8 cellular contexts compared by ENCODE assay signal in the genomic region with DNA sequence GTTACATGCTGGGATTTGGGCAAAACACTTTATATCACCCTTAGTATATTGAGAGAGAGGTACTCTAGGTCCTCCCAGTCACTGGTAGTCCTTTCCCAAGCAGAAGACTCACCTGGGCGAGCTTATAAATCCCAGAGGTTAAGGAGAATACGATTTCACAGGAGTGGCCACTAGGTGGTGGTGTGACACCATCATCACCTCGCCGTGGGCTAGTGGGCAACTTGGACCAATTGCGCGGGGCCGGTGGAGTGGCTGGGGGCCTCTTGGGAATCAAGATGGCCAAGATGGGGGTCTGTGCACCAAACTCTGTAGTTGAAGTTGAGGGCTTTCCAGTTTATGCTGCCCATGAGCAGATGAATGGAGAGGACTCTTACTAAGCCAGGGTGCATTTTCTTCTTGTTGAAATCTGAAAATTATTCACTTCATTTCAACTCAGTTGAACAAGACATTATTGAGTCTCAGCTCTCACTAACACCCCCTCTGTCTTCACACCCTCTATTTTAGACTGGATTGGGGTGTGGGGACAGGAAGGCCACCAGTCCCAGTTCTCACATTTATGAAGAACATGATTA. TPM values are rescaled to one million over a fixed set of nuclear protein-coding genes. Genes with fewer than 3 reads are reported as not detected.
DNase-seq lines count a peak whose midpoint lies in the region; ATAC-seq and TF ChIP-seq lines count a peak whose summit lies in the region.

No MANE protein-coding gene starts in this region.

- H3K27ac ChIP-seq in prostate gland, result no peak overlapping the region

- TF ChIP-seq CTCF in LNCaP clone FGC (IDR thresholded peaks at IDR 0.05; ENCODE audit: control insufficient read depth, extremely low read depth, insufficient read depth) (peak; percentile 78), prostate gland (IDR thresholded peaks at IDR 0.05) (peak; percentile 39 to 72 (median 68))

- ATAC-seq in HG02571 (IDR thresholded peaks at IDR 0.05; ENCODE audit: unreplicated experiment) (no peak), GM19397 (IDR thresholded peaks at IDR 0.05; ENCODE audit: unreplicated experiment) (no peak)

- intact Hi-C loops in prostate gland (cut with DNase I), result loop anchor here (2.0 kb wide), 2 partner anchors 769 to 1111 kb away; no protein-coding TSS in a partner anchor

- TF ChIP-seq POLR2A in prostate gland (IDR thresholded peaks at IDR 0.05), result no peak

- WGBS in prostate gland, result 4% methylated on average over 7 of the region's 7 CpGs

- peak; percentile 6 to 20 for DNase-seq in activated CD4-positive, alpha-beta T cell treated with anti-CD3 and anti-CD28 coated beads for 24 hours (ENCODE audit: low read depth in 2 of 2)
- DNase-seq in activated CD4-positive, alpha-beta T cell treated with anti-CD3 and anti-CD28 coated beads for 1 hour, result no peak
- DNase-seq in LNCaP clone FGC (ENCODE audit: low read depth) (peak; percentile 10), globus pallidus (ENCODE audit: low spot score) (peak; percentile 34), prostate gland (ENCODE audit: low spot score) (peak; percentile 19)
- peak in 2 of 3 experiments; percentile 1 for DNase-seq in activated CD8-positive, alpha-beta memory T cell treated with anti-CD3 and anti-CD28 coated beads for 48 hours (ENCODE audit: low read depth in 2 of 3, low spot score in 2 of 3)

- H3K9me3 ChIP-seq in prostate gland, result no peaks in the 10 kb centered on the region

- H3K4me3 ChIP-seq in LNCaP clone FGC (ENCODE audit: low read depth, low read length), result no peak overlapping the region
- no peak overlapping the region for H3K4me3 ChIP-seq in prostate gland

- H3K4me1 ChIP-seq in prostate gland (replicated peaks), result no peaks in the 10 kb centered on the region

- no peaks in the 10 kb centered on the region for H3K27me3 ChIP-seq in prostate gland (replicated peaks; ENCODE audit: insufficient read depth)

- no peaks in the 10 kb centered on the region for H3K36me3 ChIP-seq in prostate gland

RNA-seq across cellular contexts. Expression of gene PIRT, which starts 38.2 kb away (rescaled TPM):
- 1 to 10 TPM in 1 of 2 donors, not detected in 1; 1.2 TPM for total RNA-seq in prostate gland
